ENCODE assay signal across 8 cellular contexts in genomic region chr3:40310690-40311089, GRCh38. TPM values are rescaled to one million over a fixed set of nuclear protein-coding genes. Genes with fewer than 3 reads are reported as not detected.
DNase-seq lines count a peak whose midpoint lies in the region; ATAC-seq and TF ChIP-seq lines count a peak whose summit lies in the region.

No MANE protein-coding gene starts in this region.

- TF ChIP-seq CTCF in IMR-90 (conservative IDR thresholded peaks at IDR 0.05; ENCODE audit: low read depth, low read length): no peak
- no peak for TF ChIP-seq CTCF in breast epithelium (IDR thresholded peaks at IDR 0.05)
- no peak for TF ChIP-seq CTCF in uterus (IDR thresholded peaks at IDR 0.05)

- H3K4me2 ChIP-seq in IMR-90 (ENCODE audit: low read depth, low read length) (peak overlapping the region; percentile 85), mesenchymal stem cell (ENCODE audit: low read length, poor library complexity, severe bottlenecking) (peak overlapping the region; percentile 68)

- H2BK15ac ChIP-seq in IMR-90 (ENCODE audit: low read depth, low read length): no peak overlapping the region
- no peak overlapping the region for H2BK15ac ChIP-seq in mesenchymal stem cell (ENCODE audit: low read depth, poor library complexity, severe bottlenecking)

- H2AFZ ChIP-seq in IMR-90 (replicated peaks; ENCODE audit: low read length, poor library complexity) (no peak overlapping the region), mesenchymal stem cell (ENCODE audit: low read depth, low read length) (no peak overlapping the region)

- no peak overlapping the region for H2AK9ac ChIP-seq in IMR-90 (replicated peaks; ENCODE audit: low read depth, low read length, poor library complexity)

- H2BK5ac ChIP-seq in IMR-90 (ENCODE audit: low read depth, low read length, poor library complexity, severe bottlenecking): peak overlapping the region; percentile 29
- H2BK5ac ChIP-seq in mesenchymal stem cell (ENCODE audit: low read depth, low read length, poor library complexity, severe bottlenecking): no peak overlapping the region

- peak overlapping the region; percentile 84; the same call in 1 of the 2 replicates for H3K23ac ChIP-seq in IMR-90 (ENCODE audit: low read depth, low read length)
- H3K23ac ChIP-seq in mesenchymal stem cell (ENCODE audit: low read length in 2 of 2): no peak overlapping the region

- H3K4me3 ChIP-seq in IMR-90 (ENCODE audit: insufficient read depth, low read depth, low read length) (peak overlapping the region; percentile 69), breast epithelium (peak overlapping the region; percentile 79 to 93 (median 79)), mesenchymal stem cell (ENCODE audit: insufficient read depth in 1 of 2, low read depth in 1 of 2, low read length in 2 of 2) (peak overlapping the region in 1 of 2 experiments; percentile 98), uterus (peak overlapping the region; percentile 69 to 71)

- CTCF ChIA-PET in IMR-90 (lab: Yijun Ruan, JAX): interaction anchor here (0.7 to 2.5 kb wide), 2 partner anchors 119 to 269 kb away, joined by 4 to 14 read pairs; no protein-coding TSS in a partner anchor

- no peak overlapping the region for H4K5ac ChIP-seq in IMR-90 (ENCODE audit: low read depth, low read length)

- in situ Hi-C loops in IMR-90 (cut with MboI; ENCODE audit: low sequenced_read_pairs): no loop called here

- H3K4ac ChIP-seq in IMR-90 (ENCODE audit: low read depth, low read length) (peak overlapping the region; percentile 40; the same call in 1 of the 2 replicates), mesenchymal stem cell (ENCODE audit: low read depth in 1 of 2, low read length in 2 of 2) (no peak overlapping the region)

- POLR2A ChIA-PET in IMR-90 (lab: Charles Lee; ENCODE audit: unreplicated experiment): interaction anchor here (0.5 kb wide), 1 partner anchor 46 kb away, joined by 3 read pairs; no protein-coding TSS in a partner anchor

- dilution Hi-C loops in IMR-90 (cut with HindIII; ENCODE audit: low sequenced_read_pairs, unreplicated experiment): no loop called here

- intact Hi-C loops in IMR-90 (cut with micrococcal nuclease): loop anchor here (5.0 to 10.0 kb wide), 2 partner anchors 142 to 676 kb away; no protein-coding TSS in a partner anchor
- intact Hi-C loops in breast epithelium (cut with DNase I; ENCODE audit: low total_unique reads): no loop called here
- intact Hi-C loops in uterus (cut with DNase I; ENCODE audit: low total_unique reads): loop anchor here (10.0 kb wide), 1 partner anchor 144 kb away; the partner anchor contains the start of gene RPL14

- BruUV-seq in IMR-90 (replicated peaks; lab: Mats Ljungman, UMichigan): no TSS peak

- no peak overlapping the region for H2BK20ac ChIP-seq in IMR-90 (ENCODE audit: low read depth, low read length)

- H3K14ac ChIP-seq in IMR-90 (replicated peaks; ENCODE audit: low read depth, low read length): peak overlapping the region; percentile 36; the same call in 1 of the 2 replicates
- no peak overlapping the region for H3K14ac ChIP-seq in mesenchymal stem cell (ENCODE audit: low read length in 2 of 2)

- TF ChIP-seq POLR2A in IMR-90 (IDR thresholded peaks at IDR 0.05; ENCODE audit: low read depth, low read length) (no peak), breast epithelium (IDR thresholded peaks at IDR 0.05) (no peak), uterus (IDR thresholded peaks at IDR 0.05) (no peak)

- peak overlapping the region; percentile 38; the same call in 1 of the 2 replicates for H3K56ac ChIP-seq in IMR-90 (ENCODE audit: extremely low read depth, insufficient read depth, low read length)

- no peak overlapping the region for H2BK12ac ChIP-seq in mesenchymal stem cell (ENCODE audit: low read length in 2 of 2)

- H2AK5ac ChIP-seq in IMR-90 (ENCODE audit: low read depth, low read length): no peak overlapping the region
- H2AK5ac ChIP-seq in mesenchymal stem cell (ENCODE audit: low read length, severe bottlenecking): no peak overlapping the region

- ATAC-seq in IMR-90 (ENCODE audit: low read depth): no peak

- H4K20me1 ChIP-seq in IMR-90 (ENCODE audit: insufficient read depth, low read length): no peaks in the 10 kb centered on the region

- H3K18ac ChIP-seq in IMR-90 (ENCODE audit: low read depth, low read length): no peak overlapping the region
- H3K18ac ChIP-seq in mesenchymal stem cell (ENCODE audit: low read depth in 1 of 2, low read length in 2 of 2): no peak overlapping the region

- peaks cover 10% of the 10 kb centered on the region for H3K9me1 ChIP-seq in IMR-90 (ENCODE audit: insufficient read depth, low read length)

- DNase-seq in AG08396 (ENCODE audit: low spot score) (peak; percentile 24), IMR-90 (peak; percentile 44), breast epithelium (ENCODE audit: low spot score in 2 of 2) (no peak), mesenchymal stem cell (peak; percentile 46), uterus (no peak), NCI-H2081 (lab: John Stamatoyannopoulos, UW) (no peak), NCI-H1436 treated with DMSO at 0.1 percent for 48 hours (lab: John Stamatoyannopoulos, UW) (no peak)
- DNase-seq in stimulated activated CD8-positive, alpha-beta memory T cell treated with anti-CD3 and anti-CD28 coated beads, Interleukin-4, amount 100 ng/mL, for 48 hours: no peak

- H3K79me1 ChIP-seq in IMR-90 (ENCODE audit: low read depth in 1 of 2, low read length in 2 of 2) (peaks cover 4 to 20% of the 10 kb centered on the region in 2 experiments; a peak in 3 of 4 replicates), mesenchymal stem cell (replicated peaks; ENCODE audit: low read length, poor library complexity, severe bottlenecking) (peaks cover 4% of the 10 kb centered on the region)

- H4K8ac ChIP-seq in IMR-90 (ENCODE audit: low read depth in 2 of 2, low read length in 2 of 2) (peak overlapping the region; percentile 18 to 70; a peak in 2 of 4 replicates), mesenchymal stem cell (ENCODE audit: low read length) (no peak overlapping the region)

- H3K36me3 ChIP-seq in IMR-90 (ENCODE audit: control insufficient read depth, insufficient read depth, low read length): peaks cover 12% of the 10 kb centered on the region
- no peaks in the 10 kb centered on the region for H3K36me3 ChIP-seq in breast epithelium
- peaks cover 10 to 43% of the 10 kb centered on the region in 2 experiments for H3K36me3 ChIP-seq in mesenchymal stem cell (ENCODE audit: control insufficient read depth in 1 of 2, insufficient read depth in 2 of 2, low read depth in 1 of 2, low read length in 2 of 2)
- H3K36me3 ChIP-seq in uterus: no peaks in the 10 kb centered on the region

- H2BK120ac ChIP-seq in IMR-90 (ENCODE audit: low read depth, low read length) (no peak overlapping the region), mesenchymal stem cell (ENCODE audit: low read depth, low read length) (no peak overlapping the region)

- H3K4me1 ChIP-seq in IMR-90 (ENCODE audit: control insufficient read depth, insufficient read depth, low read length): 0 out of 2 replicates have a peak, but pooled peaks cover 2% of the 10 kb centered on the region
- H3K4me1 ChIP-seq in breast epithelium: no peaks in the 10 kb centered on the region
- peaks cover 6% of the 10 kb centered on the region for H3K4me1 ChIP-seq in mesenchymal stem cell (ENCODE audit: control insufficient read depth, insufficient read depth, low read depth, low read length)
- H3K4me1 ChIP-seq in uterus: no peaks in the 10 kb centered on the region

- H3K9ac ChIP-seq in IMR-90 (ENCODE audit: low read depth, low read length): peak overlapping the region; percentile 86
- H3K9ac ChIP-seq in mesenchymal stem cell (ENCODE audit: low read length): peak overlapping the region; percentile 99

- H3K27ac ChIP-seq in IMR-90 (ENCODE audit: insufficient read depth, low read length) (peak overlapping the region; percentile 38; the same call in 1 of the 2 replicates), breast epithelium (peak overlapping the region; percentile 92 to 96), mesenchymal stem cell (ENCODE audit: low read length, poor library complexity, severe bottlenecking) (no peak overlapping the region), uterus (peak overlapping the region; percentile 91 to 93)

- no peak overlapping the region; the same call in 1 of the 2 replicates for H4K91ac ChIP-seq in IMR-90 (ENCODE audit: insufficient read depth, low read depth, low read length)
- no peak overlapping the region for H4K91ac ChIP-seq in mesenchymal stem cell (ENCODE audit: low read length)

- WGBS in IMR-90 (ENCODE audit: extremely low coverage in 2 of 2, insufficient read length in 1 of 2), 2 experiments: no CpG with 5 or more reads among the region's 6 CpGs
- 2% methylated on average over 5 of the region's 6 CpGs for WGBS in mesenchymal stem cell

- no peaks in the 10 kb centered on the region for H3K9me3 ChIP-seq in IMR-90 (ENCODE audit: control insufficient read depth, insufficient read depth, low read length)
- H3K9me3 ChIP-seq in breast epithelium: no peaks in the 10 kb centered on the region
- H3K9me3 ChIP-seq in mesenchymal stem cell (ENCODE audit: control insufficient read depth, low read length): no peaks in the 10 kb centered on the region
- no peaks in the 10 kb centered on the region for H3K9me3 ChIP-seq in uterus

- TF ChIP-seq RAD21 in IMR-90 (IDR thresholded peaks at IDR 0.05; ENCODE audit: low read length): no peak

- no peaks in the 10 kb centered on the region for H3K27me3 ChIP-seq in IMR-90 (ENCODE audit: control insufficient read depth, insufficient read depth, low read length)
- no peaks in the 10 kb centered on the region for H3K27me3 ChIP-seq in breast epithelium
- no peaks in the 10 kb centered on the region for H3K27me3 ChIP-seq in mesenchymal stem cell (ENCODE audit: control insufficient read depth in 1 of 2, insufficient read depth in 1 of 2, low read length in 2 of 2)
- H3K27me3 ChIP-seq in uterus: no peaks in the 10 kb centered on the region

TF ChIP-seq in IMR-90, 13 proteins besides CTCF, POLR2A, EP300 and RAD21:
- TF ChIP-seq CHD1 (IDR thresholded peaks at IDR 0.05; ENCODE audit: low read depth, low read length) (no peak), CEBPB (IDR thresholded peaks at IDR 0.05; ENCODE audit: low read depth, low read length) (peak; percentile 42; the same call in 1 of the 2 replicates)

RNA-seq across cellular contexts. Expression of gene EIF1B, which starts 1.2 kb away (rescaled TPM):
- total RNA-seq in IMR-90 (2012; rRNA removed): 11.3 and 14.2 TPM in 2 replicates
- 20.9 and 25.9 TPM in 2 replicates for polyA plus RNA-seq in IMR-90 (2012; rRNA removed)
- polyA plus RNA-seq in IMR-90 (2012; cell fraction: cytosol; rRNA removed): 3.0 and 8.3 TPM in 2 replicates
- 6.3 and 22.6 TPM in 2 replicates for polyA plus RNA-seq in IMR-90 (2012; cell fraction: nucleus; rRNA removed; ENCODE audit: low replicate concordance)
- total RNA-seq in breast epithelium: 10 to 100 TPM; 30.9 to 38.0 (median 31.2) TPM
- polyA plus RNA-seq in mesenchymal stem cell (2013, experiment 1 of 2): 80.8 TPM
- 72.8 TPM for polyA plus RNA-seq in mesenchymal stem cell (2013, experiment 2 of 2)
- 10 to 100 TPM; 18.5 to 68.7 (median 30.7) TPM for total RNA-seq in uterus

Comparison
In these comparisons a context has a peak if more than half of its experiments do, and no peak if none do; other contexts are left out.
1. DNase-seq: peak in AG08396 (single experiment), IMR-90 (single experiment) and mesenchymal stem cell (single experiment); none in breast epithelium (0 of 2), uterus (0 of 2), NCI-H2081 (0 of 2), NCI-H1436 treated with DMSO at 0.1 percent for 48 hours (single experiment) and stimulated activated CD8-positive, alpha-beta memory T cell treated with anti-CD3 and anti-CD28 coated beads, Interleukin-4, amount 100 ng/mL, for 48 hours (single experiment).